In genomic region chr1:27633298-27633610, GRCh38 we compare ENCODE assay signal across 13 cellular contexts. TPM values are rescaled to one million over a fixed set of nuclear protein-coding genes. Genes with fewer than 3 reads are reported as not detected.
A peak's percentile ranks its signal among the peaks of the same experiment; 100 is the strongest.
DNase-seq lines count a peak whose midpoint lies in the region; ATAC-seq and TF ChIP-seq lines count a peak whose summit lies in the region.
"Had no signal": no experiment of that assay in that cellular context is flagged by ENCODE, and none has a peak within 500 bp of the region (broad histone marks: within the 10 kb centered on the region; RNA-seq: fewer than 3 reads in every experiment).

No MANE protein-coding gene starts in this region.

- H3K36me3 ChIP-seq in right lobe of liver (no peaks in the 10 kb centered on the region), thymus (ENCODE audit: control insufficient read depth, insufficient read depth) (no peaks in the 10 kb centered on the region)
- H3K36me3 ChIP-seq: prostate gland had no signal

- peaks cover 78% of the 10 kb centered on the region for H3K4me1 Mint-ChIP-seq in activated T-cell treated with anti-CD3 and anti-CD28 coated beads, Interleukin-2, amount 50 U/mL, for 24 hours (ENCODE audit: low read depth)
- peaks cover 74% of the 10 kb centered on the region for H3K4me1 Mint-ChIP-seq in activated CD4-positive, alpha-beta memory T cell treated with anti-CD3 and anti-CD28 coated beads, Interleukin-2, amount 10 ng/mL, durations not matched to agents 7 days and 5 days

- peak overlapping the region; percentile 43 for H3K4me3 Mint-ChIP-seq in activated T-cell treated with anti-CD3 and anti-CD28 coated beads, Interleukin-2, amount 50 U/mL, for 24 hours
- no peak overlapping the region for H3K4me3 Mint-ChIP-seq in activated CD4-positive, alpha-beta memory T cell treated with anti-CD3 and anti-CD28 coated beads, Interleukin-2, amount 10 ng/mL, durations not matched to agents 7 days and 5 days

- H3K9me3 ChIP-seq in right lobe of liver (no peaks in the 10 kb centered on the region), thymus (ENCODE audit: control insufficient read depth) (no peaks in the 10 kb centered on the region)
- H3K9me3 ChIP-seq: prostate gland had no signal

- H3K4me1 ChIP-seq in right lobe of liver = no peaks in the 10 kb centered on the region
- H3K4me1 ChIP-seq in thymus (ENCODE audit: control insufficient read depth, insufficient read depth, low read length) = peaks cover 58% of the 10 kb centered on the region
- H3K4me1 ChIP-seq: prostate gland had no signal

- WGBS in right lobe of liver (ENCODE audit: insufficient coverage, low coverage, low lambda C conversion rate, missing lambda C conversion rate) = no CpG with 5 or more reads among the region's 5 CpGs
- WGBS in thymus = 69% methylated on average over 5 of the region's 5 CpGs

- intact Hi-C loops in right lobe of liver (cut with DNase I) = no loop called here

- CTCF ChIA-PET in activated CD4-positive, alpha-beta memory T cell treated with anti-CD3 and anti-CD28 coated beads, Interleukin-2, amount 10 ng/mL, durations not matched to agents 7 days and 5 days (lab: Charles Lee) = interaction anchor here (1.0 to 2.4 kb wide), 5 partner anchors 15 to 37 kb away, joined by 3 to 10 read pairs (median 3); no protein-coding TSS in a partner anchor

- no peak for ATAC-seq in right lobe of liver
- no peak for ATAC-seq in GM21447 (IDR thresholded peaks at IDR 0.05; ENCODE audit: unreplicated experiment)
- no peak for ATAC-seq in HG02938 (IDR thresholded peaks at IDR 0.05; ENCODE audit: unreplicated experiment)

- no peaks in the 10 kb centered on the region for H3K36me3 Mint-ChIP-seq in activated T-cell treated with anti-CD3 and anti-CD28 coated beads, Interleukin-2, amount 50 U/mL, for 24 hours (ENCODE audit: low read depth)
- H3K36me3 Mint-ChIP-seq in activated CD4-positive, alpha-beta memory T cell treated with anti-CD3 and anti-CD28 coated beads, Interleukin-2, amount 10 ng/mL, durations not matched to agents 7 days and 5 days (ENCODE audit: low read depth) = no peaks in the 10 kb centered on the region

- no peak overlapping the region for H3K4me3 ChIP-seq in right lobe of liver
- peak overlapping the region; percentile 60 for H3K4me3 ChIP-seq in thymus (ENCODE audit: low read length)
- H3K4me3 ChIP-seq: PC-9 had no signal

- no peak for TF ChIP-seq CTCF in right lobe of liver (IDR thresholded peaks at IDR 0.05)

- peak overlapping the region; percentile 90 for H3K27ac Mint-ChIP-seq in activated T-cell treated with anti-CD3 and anti-CD28 coated beads, Interleukin-2, amount 50 U/mL, for 24 hours
- peak overlapping the region; percentile 60 for H3K27ac Mint-ChIP-seq in activated CD4-positive, alpha-beta memory T cell treated with anti-CD3 and anti-CD28 coated beads, Interleukin-2, amount 10 ng/mL, durations not matched to agents 7 days and 5 days

- no peak for TF ChIP-seq POLR2A in right lobe of liver (IDR thresholded peaks at IDR 0.05)

- no peaks in the 10 kb centered on the region for H3K9me3 Mint-ChIP-seq in activated T-cell treated with anti-CD3 and anti-CD28 coated beads, Interleukin-2, amount 50 U/mL, for 24 hours
- no peaks in the 10 kb centered on the region for H3K9me3 Mint-ChIP-seq in activated CD4-positive, alpha-beta memory T cell treated with anti-CD3 and anti-CD28 coated beads, Interleukin-2, amount 10 ng/mL, durations not matched to agents 7 days and 5 days

- DNase-seq in activated T-cell treated with anti-CD3 and anti-CD28 coated beads, Interleukin-2, amount 50 U/mL, for 24 hours = no peak
- no peak for DNase-seq in activated T-cell treated with anti-CD3 and anti-CD28 coated beads, Interleukin-2, amount 50 U/mL, for 1 hour
- DNase-seq in activated CD4-positive, alpha-beta memory T cell treated with anti-CD3 and anti-CD28 coated beads, Interleukin-2, amount 10 ng/mL, durations not matched to agents 7 days and 5 days = no peak
- DNase-seq in right lobe of liver = no peak
- no peak for DNase-seq in NCI-H187 treated with DMSO at 0.1 percent for 48 hours (lab: John Stamatoyannopoulos, UW)
- DNase-seq: ACHN, erythroblast, NCI-H1436 treated with DMSO at 0.1 percent for 48 hours, PC-9 had no signal

- H3K27ac ChIP-seq in right lobe of liver = peak overlapping the region; percentile 8 to 75 (median 36)
- H3K27ac ChIP-seq in thymus (ENCODE audit: low read depth) = peak overlapping the region; percentile 89
- H3K27ac ChIP-seq: PC-9 had no signal

- POLR2A ChIA-PET in activated CD4-positive, alpha-beta memory T cell treated with anti-CD3 and anti-CD28 coated beads, Interleukin-2, amount 10 ng/mL, durations not matched to agents 7 days and 5 days (lab: Charles Lee) = interaction anchor here (1.3 to 1.7 kb wide), 3 partner anchors 15 to 29 kb away, joined by 3 to 11 read pairs (median 6); no protein-coding TSS in a partner anchor

- H3K27me3 Mint-ChIP-seq in activated T-cell treated with anti-CD3 and anti-CD28 coated beads, Interleukin-2, amount 50 U/mL, for 24 hours = no peaks in the 10 kb centered on the region
- peaks cover 10% of the 10 kb centered on the region for H3K27me3 Mint-ChIP-seq in activated CD4-positive, alpha-beta memory T cell treated with anti-CD3 and anti-CD28 coated beads, Interleukin-2, amount 10 ng/mL, durations not matched to agents 7 days and 5 days

- H3K27me3 ChIP-seq in right lobe of liver = no peaks in the 10 kb centered on the region
- H3K27me3 ChIP-seq in thymus (ENCODE audit: control insufficient read depth, insufficient read depth) = no peaks in the 10 kb centered on the region

RNA-seq across cellular contexts. Expression of gene FGR, which starts 1.7 kb away (rescaled TPM):
- total RNA-seq in activated CD4-positive, alpha-beta memory T cell treated with anti-CD3 and anti-CD28 coated beads, Interleukin-2, amount 10 ng/mL, durations not matched to agents 7 days and 5 days = not detected
- total RNA-seq in right lobe of liver = 1 to 10 TPM; 2.5 to 10.0 (median 6.3) TPM
- 38.7 TPM for polyA plus RNA-seq in thymus
- total RNA-seq: PC-9 had no signal

RNA-seq across cellular contexts. Expression of gene AHDC1, which starts 29.3 kb away (rescaled TPM):
- total RNA-seq in activated CD4-positive, alpha-beta memory T cell treated with anti-CD3 and anti-CD28 coated beads, Interleukin-2, amount 10 ng/mL, durations not matched to agents 7 days and 5 days = 10 to 100 TPM; 16.9 to 18.9 TPM
- total RNA-seq in right lobe of liver = 10 to 100 TPM in 3 of 6 experiments, 1 to 10 TPM in 3; 5.5 to 21.3 (median 10.9) TPM
- 22.6 TPM for polyA plus RNA-seq in thymus

RNA-seq across cellular contexts. Expression of gene IFI6, which starts 38.7 kb away (rescaled TPM):
- 100 to 1,000 TPM; 577 to 593 TPM for total RNA-seq in activated CD4-positive, alpha-beta memory T cell treated with anti-CD3 and anti-CD28 coated beads, Interleukin-2, amount 10 ng/mL, durations not matched to agents 7 days and 5 days
- total RNA-seq in right lobe of liver = 10 to 100 TPM in 5 of 6 experiments, 1 to 10 TPM in 1; 9.5 to 45.7 (median 33.2) TPM
- polyA plus RNA-seq in thymus = 231 TPM

Comparison
In these comparisons a context has a peak if more than half of its experiments do, and no peak if none do; other contexts are left out.
1. RNA of gene IFI6, which starts 38.7 kb away (total RNA-seq): 577 to 593 TPM in activated CD4-positive, alpha-beta memory T cell treated with anti-CD3 and anti-CD28 coated beads, Interleukin-2, amount 10 ng/mL, durations not matched to agents 7 days and 5 days; 9.5 to 45.7 TPM in right lobe of liver; every median in the first group is over 10 times any median in the second.